Comparison of ENCODE assay signal across 32 cellular contexts in genomic region chr3:54899273-54899672, GRCh38. TPM values are rescaled to one million over a fixed set of nuclear protein-coding genes. Genes with fewer than 3 reads are reported as not detected.
"Had no signal": no experiment of that assay in that cellular context is flagged by ENCODE, and none has a peak within 500 bp of the region (broad histone marks: within the 10 kb centered on the region; RNA-seq: fewer than 3 reads in every experiment).

No MANE protein-coding gene starts in this region.

- H3K9ac ChIP-seq: parathyroid adenoma had no signal

- H3K4me3 ChIP-seq: dorsolateral prefrontal cortex, gastroesophageal sphincter, heart left ventricle, hepatocyte, left lung, right atrium auricular region, sigmoid colon, skin epidermis, spleen, testis, tibial artery, upper lobe of left lung had no signal

- H3K4me1 Mint-ChIP-seq: natural killer cell; stimulated activated memory B cell treated with anti-CD40 and anti-IgM and Interleukin-4, amounts not matched to agents 10 μg/mL and 1 μg/mL and 100 μg/mL, for 72 hours had no signal

- H3K27me3 ChIP-seq: dorsolateral prefrontal cortex, gastroesophageal sphincter, heart left ventricle, hepatocyte, left lung, neutrophil, right atrium auricular region, sigmoid colon, spleen, testis, tibial artery, upper lobe of left lung had no signal

- H3K27ac ChIP-seq: dorsolateral prefrontal cortex, epithelial cell of prostate, foreskin keratinocyte, heart left ventricle, hepatocyte, left lung, neutrophil, parathyroid adenoma, right atrium auricular region, sigmoid colon, skin epidermis, spleen, testis, tibial artery, upper lobe of left lung had no signal

- H3K79me2 ChIP-seq: hepatocyte, parathyroid adenoma had no signal

- H3K9me3 ChIP-seq: gastroesophageal sphincter, heart left ventricle, left lung, neutrophil, right atrium auricular region, sigmoid colon, spleen, testis, tibial artery, upper lobe of left lung had no signal

- H3K36me3 ChIP-seq: gastroesophageal sphincter, heart left ventricle, left lung, neutrophil, right atrium auricular region, sigmoid colon, spleen, upper lobe of left lung had no signal

- H3K27ac Mint-ChIP-seq: natural killer cell; progenitor cell of endocrine pancreas; stimulated activated memory B cell treated with anti-CD40 and anti-IgM and Interleukin-4, amounts not matched to agents 10 μg/mL and 1 μg/mL and 100 μg/mL, for 72 hours had no signal

- H3K4me3 Mint-ChIP-seq: natural killer cell; neural crest cell; stimulated activated memory B cell treated with anti-CD40 and anti-IgM and Interleukin-4, amounts not matched to agents 10 μg/mL and 1 μg/mL and 100 μg/mL, for 72 hours had no signal

- ATAC-seq: esophagus mucosa; foreskin keratinocyte; gastroesophageal sphincter; heart left ventricle; left cardiac atrium; left lung; natural killer cell; stimulated activated memory B cell treated with anti-CD40 and anti-IgM and Interleukin-4, amounts not matched to agents 10 μg/mL and 1 μg/mL and 100 μg/mL, for 72 hours; stimulated activated naive CD8-positive, alpha-beta T cell treated with anti-CD3 and anti-CD28 coated beads, Interleukin-15, Interleukin-2, amounts not matched to agents 100 U/mL and 50 U/mL, for 24 hours had no signal

- H3K4me1 ChIP-seq: foreskin keratinocyte, left lung, parathyroid adenoma, spleen, testis, tibial artery, upper lobe of left lung had no signal

- H3K36me3 Mint-ChIP-seq: natural killer cell; stimulated activated memory B cell treated with anti-CD40 and anti-IgM and Interleukin-4, amounts not matched to agents 10 μg/mL and 1 μg/mL and 100 μg/mL, for 72 hours had no signal

- DNase-seq: dorsolateral prefrontal cortex; effector CD4-positive, alpha-beta T cell; foreskin keratinocyte; heart left ventricle; left cardiac atrium; left lung; mammary epithelial cell; natural killer cell; sigmoid colon; spleen; stimulated activated CD4-positive, alpha-beta T cell treated with anti-CD3 and anti-CD28 coated beads, Interleukin-4, amount 100 ng/mL, for 4 hours; stimulated activated naive CD8-positive, alpha-beta T cell treated with anti-CD3 and anti-CD28 coated beads, Interleukin-15, Interleukin-2, amounts not matched to agents 100 U/mL and 50 U/mL, for 24 hours; substantia nigra; testis; tibial artery; upper lobe of left lung had no signal

- H3K4me2 ChIP-seq: hepatocyte had no signal

- H3K27me3 Mint-ChIP-seq: stimulated activated memory B cell treated with anti-CD40 and anti-IgM and Interleukin-4, amounts not matched to agents 10 μg/mL and 1 μg/mL and 100 μg/mL, for 72 hours had no signal

- H3K9me3 Mint-ChIP-seq: neural crest cell had no signal

- H2AFZ ChIP-seq: hepatocyte, parathyroid adenoma had no signal

RNA-seq across cellular contexts. Expression of gene LRTM1, which starts 28.6 kb away (rescaled TPM):
- total RNA-seq: cerebellum, esophagus mucosa, foreskin keratinocyte, gastroesophageal sphincter, heart left ventricle, hepatocyte, kidney epithelial cell, left cardiac atrium, left lung, lower leg skin, mammary epithelial cell, mesenteric fat pad, natural killer cell, neural crest cell, omental fat pad, progenitor cell of endocrine pancreas, right atrium auricular region, sigmoid colon, testis, upper lobe of left lung had no signal
- polyA plus RNA-seq: foreskin keratinocyte, heart left ventricle, mammary epithelial cell, sigmoid colon had no signal
